Comparison of ENCODE assay signal across 16 cellular contexts in the genomic region with DNA sequence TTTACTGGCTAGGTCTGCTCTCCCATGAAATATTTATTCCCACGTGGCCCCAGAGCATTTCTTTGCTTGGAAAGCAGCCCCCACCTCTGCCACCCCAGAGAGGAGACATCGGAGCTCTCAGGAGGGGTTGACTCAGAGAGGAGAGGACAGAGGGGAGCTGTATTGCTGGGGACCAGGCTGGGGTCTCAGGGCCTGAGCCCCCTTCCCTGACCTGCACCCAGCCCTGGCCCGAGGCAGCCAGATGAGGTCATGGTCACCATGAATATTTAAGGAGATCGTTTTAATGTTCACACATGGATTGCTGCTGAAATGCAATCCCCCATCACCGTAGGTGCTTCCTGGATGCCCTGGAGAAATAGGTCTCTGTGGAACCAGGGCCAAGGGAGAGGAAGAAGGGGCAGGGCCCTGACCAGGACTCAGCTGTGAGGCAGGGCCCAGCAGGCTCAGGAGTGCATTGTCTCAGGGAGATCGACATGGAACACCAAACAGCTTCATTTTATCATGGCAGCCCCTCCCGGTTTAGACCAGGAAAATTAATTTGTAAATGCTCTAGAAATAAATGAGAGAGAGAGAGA.
DNase-seq lines count a peak whose midpoint lies in the region; ATAC-seq and TF ChIP-seq lines count a peak whose summit lies in the region.
"Had no signal": no experiment of that assay in that cellular context is flagged by ENCODE, and none has a peak within 500 bp of the region (broad histone marks: within the 10 kb centered on the region; RNA-seq: fewer than 3 reads in every experiment).

No MANE protein-coding gene starts in this region.

- H3K27ac Mint-ChIP-seq in activated naive CD4-positive, alpha-beta T cell treated with anti-CD3 and anti-CD28 coated beads, Interleukin-2, amount 50 U/mL, for 72 hours, result peak overlapping the region; percentile 54 to 65
- peak overlapping the region; percentile 36 to 74 (median 70) for H3K27ac Mint-ChIP-seq in nephron
- H3K27ac Mint-ChIP-seq: activated naive CD8-positive, alpha-beta T cell had no signal

- H3K4me3 Mint-ChIP-seq in nephron, result no peak overlapping the region
- H3K4me3 Mint-ChIP-seq: activated naive CD8-positive, alpha-beta T cell had no signal

- peaks cover 32% of the 10 kb centered on the region for H3K4me1 Mint-ChIP-seq in nephron

- no peak for ATAC-seq in activated naive CD4-positive, alpha-beta T cell treated with anti-CD3 and anti-CD28 coated beads, Interleukin-2, amount 50 U/mL, for 72 hours
- ATAC-seq: activated CD4-positive, CD25-positive, alpha-beta regulatory T cell treated with anti-CD3 and anti-CD28 coated beads, Interleukin-2, amount 50 U/mL, for 24 hours; esophagus mucosa had no signal

- TF ChIP-seq CTCF in nephron (IDR thresholded peaks at IDR 0.05; ENCODE audit: unreplicated experiment in 3 of 3) (no peak), GM20000 (IDR thresholded peaks at IDR 0.05; ENCODE audit: extremely low read depth, missing control alignments) (no peak)

- H3K27me3 Mint-ChIP-seq in nephron (ENCODE audit: low read depth), result peaks cover 26% of the 10 kb centered on the region
- H3K27me3 Mint-ChIP-seq: activated naive CD8-positive, alpha-beta T cell had no signal

- DNase-seq in activated naive CD4-positive, alpha-beta T cell treated with anti-CD3 and anti-CD28 coated beads, Interleukin-2, amount 50 U/mL, for 72 hours (ENCODE audit: low spot score in 2 of 2), result peak in 1 of 2 donors; percentile 9
- no peak for DNase-seq in activated naive CD4-positive, alpha-beta T cell (lab: John Stamatoyannopoulos, UW)
- DNase-seq in activated CD8-positive, alpha-beta memory T cell treated with anti-CD3 and anti-CD28 coated beads, Interleukin-2, amount 50 U/mL, for 48 hours, result peak; percentile 33
- DNase-seq in ureter (ENCODE audit: low spot score) (peak; percentile 39), GM20000 (ENCODE audit: low spot score) (no peak), SW480 (ENCODE audit: low spot score) (no peak), NCI-H1436 (lab: John Stamatoyannopoulos, UW) (no peak)
- DNase-seq: brain microvascular endothelial cell; NCI-H1694 treated with DMSO at 0.1 percent for 48 hours; NCI-H510A; SHP77 treated with DMSO at 0.1 percent for 48 hours; stimulated activated CD4-positive, alpha-beta T cell treated with anti-CD3 and anti-CD28 coated beads, Interleukin-1b, Interleukin-23, amount 100 ng/mL, for 48 hours had no signal

- H3K36me3 Mint-ChIP-seq in activated naive CD4-positive, alpha-beta T cell treated with anti-CD3 and anti-CD28 coated beads, Interleukin-2, amount 50 U/mL, for 72 hours, result peaks cover 0 to 5% of the 10 kb centered on the region in 2 donors
- H3K36me3 Mint-ChIP-seq in nephron (ENCODE audit: low read depth), result no peaks in the 10 kb centered on the region

- peaks cover 6 to 10% of the 10 kb centered on the region in 2 donors for H3K9me3 Mint-ChIP-seq in activated naive CD4-positive, alpha-beta T cell treated with anti-CD3 and anti-CD28 coated beads, Interleukin-2, amount 50 U/mL, for 72 hours
- H3K9me3 Mint-ChIP-seq in nephron, result peaks cover 5% of the 10 kb centered on the region

Comparison
In these comparisons a context has a peak if more than half of its experiments do, and no peak if none do; other contexts are left out.
1. DNase-seq: peak in activated CD8-positive, alpha-beta memory T cell treated with anti-CD3 and anti-CD28 coated beads, Interleukin-2, amount 50 U/mL, for 48 hours (single experiment) and ureter (single experiment); none in activated naive CD4-positive, alpha-beta T cell (0 of 4), GM20000 (single experiment), SW480 (single experiment) and NCI-H1436 (single experiment).